In the genomic region with DNA sequence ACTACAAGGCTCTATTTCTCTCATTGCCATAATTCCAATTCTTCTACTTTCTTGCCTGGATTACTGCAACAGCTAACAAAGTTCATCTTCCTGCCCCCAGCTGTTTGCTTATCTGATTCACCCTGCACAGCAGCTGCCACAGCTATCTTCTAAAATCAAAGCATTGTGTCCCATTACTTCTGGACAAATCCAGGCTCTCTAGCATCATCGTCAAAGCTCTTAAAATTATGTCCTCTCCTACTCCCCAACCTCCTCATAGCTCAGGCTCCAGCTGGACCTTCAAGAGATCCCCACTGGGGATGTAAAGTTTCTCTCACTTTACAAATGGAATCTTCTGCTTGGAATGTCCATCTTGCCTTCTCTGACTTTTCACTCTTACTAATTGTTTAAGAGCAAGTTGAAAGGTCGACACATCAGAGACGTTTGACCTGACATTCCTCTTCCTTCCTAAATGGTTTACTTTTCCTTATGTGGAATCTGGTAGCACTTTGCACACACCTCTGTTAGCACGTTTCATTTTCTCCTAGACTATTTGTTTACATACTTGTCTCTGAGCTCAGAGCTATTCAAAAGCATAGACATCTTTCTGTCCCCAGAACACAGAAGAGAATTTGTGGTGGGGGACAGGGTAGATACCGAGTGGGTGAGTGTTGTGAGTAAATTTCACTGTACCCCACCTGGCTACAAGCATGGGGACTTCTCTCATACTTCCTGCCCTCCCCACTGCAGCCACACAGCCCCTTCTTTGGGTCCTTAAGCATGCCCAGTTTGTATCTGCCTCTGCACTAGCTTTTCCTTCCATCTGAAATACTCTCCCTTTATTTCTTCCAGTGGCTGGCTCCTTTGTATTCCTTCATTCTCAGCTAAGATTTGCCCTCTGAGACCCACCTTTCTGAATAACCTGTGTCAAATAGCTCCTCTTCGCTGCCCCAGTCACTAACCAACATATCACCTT, we compare ENCODE assay signal across 1 cellular context.
TF ChIP-seq lines count a peak whose summit lies in the region.

No MANE protein-coding gene starts in this region.

TF ChIP-seq in HepG2, 621 proteins besides CTCF, POLR2A, EP300 and RAD21 (continued from another document and continues in another):
- TF ChIP-seq, protein P1, sequence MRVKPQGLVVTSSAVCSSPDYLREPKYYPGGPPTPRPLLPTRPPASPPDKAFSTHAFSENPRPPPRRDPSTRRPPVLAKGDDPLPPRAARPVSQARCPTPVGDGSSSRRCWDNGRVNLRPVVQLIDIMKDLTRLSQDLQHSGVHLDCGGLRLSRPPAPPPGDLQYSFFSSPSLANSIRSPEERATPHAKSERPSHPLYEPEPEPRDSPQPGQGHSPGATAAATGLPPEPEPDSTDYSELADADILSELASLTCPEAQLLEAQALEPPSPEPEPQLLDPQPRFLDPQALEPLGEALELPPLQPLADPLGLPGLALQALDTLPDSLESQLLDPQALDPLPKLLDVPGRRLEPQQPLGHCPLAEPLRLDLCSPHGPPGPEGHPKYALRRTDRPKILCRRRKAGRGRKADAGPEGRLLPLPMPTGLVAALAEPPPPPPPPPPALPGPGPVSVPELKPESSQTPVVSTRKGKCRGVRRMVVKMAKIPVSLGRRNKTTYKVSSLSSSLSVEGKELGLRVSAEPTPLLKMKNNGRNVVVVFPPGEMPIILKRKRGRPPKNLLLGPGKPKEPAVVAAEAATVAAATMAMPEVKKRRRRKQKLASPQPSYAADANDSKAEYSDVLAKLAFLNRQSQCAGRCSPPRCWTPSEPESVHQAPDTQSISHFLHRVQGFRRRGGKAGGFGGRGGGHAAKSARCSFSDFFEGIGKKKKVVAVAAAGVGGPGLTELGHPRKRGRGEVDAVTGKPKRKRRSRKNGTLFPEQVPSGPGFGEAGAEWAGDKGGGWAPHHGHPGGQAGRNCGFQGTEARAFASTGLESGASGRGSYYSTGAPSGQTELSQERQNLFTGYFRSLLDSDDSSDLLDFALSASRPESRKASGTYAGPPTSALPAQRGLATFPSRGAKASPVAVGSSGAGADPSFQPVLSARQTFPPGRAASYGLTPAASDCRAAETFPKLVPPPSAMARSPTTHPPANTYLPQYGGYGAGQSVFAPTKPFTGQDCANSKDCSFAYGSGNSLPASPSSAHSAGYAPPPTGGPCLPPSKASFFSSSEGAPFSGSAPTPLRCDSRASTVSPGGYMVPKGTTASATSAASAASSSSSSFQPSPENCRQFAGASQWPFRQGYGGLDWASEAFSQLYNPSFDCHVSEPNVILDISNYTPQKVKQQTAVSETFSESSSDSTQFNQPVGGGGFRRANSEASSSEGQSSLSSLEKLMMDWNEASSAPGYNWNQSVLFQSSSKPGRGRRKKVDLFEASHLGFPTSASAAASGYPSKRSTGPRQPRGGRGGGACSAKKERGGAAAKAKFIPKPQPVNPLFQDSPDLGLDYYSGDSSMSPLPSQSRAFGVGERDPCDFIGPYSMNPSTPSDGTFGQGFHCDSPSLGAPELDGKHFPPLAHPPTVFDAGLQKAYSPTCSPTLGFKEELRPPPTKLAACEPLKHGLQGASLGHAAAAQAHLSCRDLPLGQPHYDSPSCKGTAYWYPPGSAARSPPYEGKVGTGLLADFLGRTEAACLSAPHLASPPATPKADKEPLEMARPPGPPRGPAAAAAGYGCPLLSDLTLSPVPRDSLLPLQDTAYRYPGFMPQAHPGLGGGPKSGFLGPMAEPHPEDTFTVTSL (CRISPR knock-in tag; IDR thresholded peaks at IDR 0.05; ENCODE audit: borderline replicate concordance) = peak; percentile 48; the same call in 1 of the 2 replicates
- TF ChIP-seq, protein P2, sequence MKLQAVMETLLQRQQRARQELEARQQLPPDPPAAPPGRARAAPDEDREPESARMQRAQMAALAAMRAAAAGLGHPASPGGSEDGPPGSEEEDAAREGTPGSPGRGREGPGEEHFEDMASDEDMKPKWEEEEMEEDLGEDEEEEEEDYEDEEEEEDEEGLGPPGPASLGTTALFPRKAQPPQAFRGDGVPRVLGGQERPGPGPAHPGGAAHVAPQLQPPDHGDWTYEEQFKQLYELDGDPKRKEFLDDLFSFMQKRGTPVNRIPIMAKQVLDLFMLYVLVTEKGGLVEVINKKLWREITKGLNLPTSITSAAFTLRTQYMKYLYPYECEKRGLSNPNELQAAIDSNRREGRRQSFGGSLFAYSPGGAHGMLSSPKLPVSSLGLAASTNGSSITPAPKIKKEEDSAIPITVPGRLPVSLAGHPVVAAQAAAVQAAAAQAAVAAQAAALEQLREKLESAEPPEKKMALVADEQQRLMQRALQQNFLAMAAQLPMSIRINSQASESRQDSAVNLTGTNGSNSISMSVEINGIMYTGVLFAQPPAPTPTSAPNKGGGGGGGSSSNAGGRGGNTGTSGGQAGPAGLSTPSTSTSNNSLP (IDR thresholded peaks at IDR 0.05; ENCODE audit: low read depth, low read length) = peak; percentile 72
- TF ChIP-seq NFYB (CRISPR knock-in tag; IDR thresholded peaks at IDR 0.05) = no peak
- no peak for TF ChIP-seq ZNF350 (CRISPR knock-in tag; IDR thresholded peaks at IDR 0.05; ENCODE audit: borderline replicate concordance, low read depth)
- TF ChIP-seq, protein P3, sequence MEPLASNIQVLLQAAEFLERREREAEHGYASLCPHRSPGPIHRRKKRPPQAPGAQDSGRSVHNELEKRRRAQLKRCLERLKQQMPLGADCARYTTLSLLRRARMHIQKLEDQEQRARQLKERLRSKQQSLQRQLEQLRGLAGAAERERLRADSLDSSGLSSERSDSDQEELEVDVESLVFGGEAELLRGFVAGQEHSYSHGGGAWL (CRISPR knock-in tag; IDR thresholded peaks at IDR 0.05) = no peak
- TF ChIP-seq SOX13 (IDR thresholded peaks at IDR 0.05) = no peak
- TF ChIP-seq SOX13 (CRISPR knock-in tag; conservative IDR thresholded peaks at IDR 0.05 in 1 of 2, IDR thresholded peaks at IDR 0.05 in 1 of 2) = peak in 1 of 2 experiments; percentile 69; a peak in 2 of 4 replicates
- peak; percentile 84 for TF ChIP-seq CEBPG (CRISPR knock-in tag; IDR thresholded peaks at IDR 0.05)
- TF ChIP-seq CBX2 (IDR thresholded peaks at IDR 0.05; ENCODE audit: low read depth, low read length) = no peak
- no peak for TF ChIP-seq CBX2 (CRISPR knock-in tag; IDR thresholded peaks at IDR 0.05; ENCODE audit: low read depth)
- TF ChIP-seq SMC3 (IDR thresholded peaks at IDR 0.05; ENCODE audit: low read length) = no peak
- TF ChIP-seq RFX5 (IDR thresholded peaks at IDR 0.05; ENCODE audit: low read depth, low read length) = no peak
- TF ChIP-seq ZNF3 (CRISPR knock-in tag; IDR thresholded peaks at IDR 0.05) = no peak
- no peak for TF ChIP-seq XBP1 (CRISPR knock-in tag; IDR thresholded peaks at IDR 0.05)
- TF ChIP-seq, protein P4, sequence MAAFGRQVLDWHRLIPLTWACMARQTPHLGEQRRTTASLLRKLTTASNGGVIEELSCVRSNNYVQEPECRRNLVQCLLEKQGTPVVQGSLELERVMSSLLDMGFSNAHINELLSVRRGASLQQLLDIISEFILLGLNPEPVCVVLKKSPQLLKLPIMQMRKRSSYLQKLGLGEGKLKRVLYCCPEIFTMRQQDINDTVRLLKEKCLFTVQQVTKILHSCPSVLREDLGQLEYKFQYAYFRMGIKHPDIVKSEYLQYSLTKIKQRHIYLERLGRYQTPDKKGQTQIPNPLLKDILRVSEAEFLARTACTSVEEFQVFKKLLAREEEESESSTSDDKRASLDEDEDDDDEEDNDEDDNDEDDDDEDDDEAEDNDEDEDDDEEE (CRISPR knock-in tag; IDR thresholded peaks at IDR 0.05) = 0 out of 2 replicates have a peak, but pooled peaks have one; percentile 46
- no peak for TF ChIP-seq ZBTB38 (CRISPR knock-in tag; IDR thresholded peaks at IDR 0.05)
- TF ChIP-seq, protein P5, sequence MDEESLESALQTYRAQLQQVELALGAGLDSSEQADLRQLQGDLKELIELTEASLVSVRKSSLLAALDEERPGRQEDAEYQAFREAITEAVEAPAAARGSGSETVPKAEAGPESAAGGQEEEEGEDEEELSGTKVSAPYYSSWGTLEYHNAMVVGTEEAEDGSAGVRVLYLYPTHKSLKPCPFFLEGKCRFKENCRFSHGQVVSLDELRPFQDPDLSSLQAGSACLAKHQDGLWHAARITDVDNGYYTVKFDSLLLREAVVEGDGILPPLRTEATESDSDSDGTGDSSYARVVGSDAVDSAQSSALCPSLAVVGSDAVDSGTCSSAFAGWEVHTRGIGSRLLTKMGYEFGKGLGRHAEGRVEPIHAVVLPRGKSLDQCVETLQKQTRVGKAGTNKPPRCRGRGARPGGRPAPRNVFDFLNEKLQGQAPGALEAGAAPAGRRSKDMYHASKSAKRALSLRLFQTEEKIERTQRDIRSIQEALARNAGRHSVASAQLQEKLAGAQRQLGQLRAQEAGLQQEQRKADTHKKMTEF (CRISPR knock-in tag; IDR thresholded peaks at IDR 0.05) = peak; percentile 34; the same call in 1 of the 2 replicates
- TF ChIP-seq POLR2G (IDR thresholded peaks at IDR 0.05; ENCODE audit: low read depth, low read length) = no peak
- TF ChIP-seq RCOR2 (CRISPR knock-in tag; IDR thresholded peaks at IDR 0.05) = no peak
- TF ChIP-seq, protein P6, sequence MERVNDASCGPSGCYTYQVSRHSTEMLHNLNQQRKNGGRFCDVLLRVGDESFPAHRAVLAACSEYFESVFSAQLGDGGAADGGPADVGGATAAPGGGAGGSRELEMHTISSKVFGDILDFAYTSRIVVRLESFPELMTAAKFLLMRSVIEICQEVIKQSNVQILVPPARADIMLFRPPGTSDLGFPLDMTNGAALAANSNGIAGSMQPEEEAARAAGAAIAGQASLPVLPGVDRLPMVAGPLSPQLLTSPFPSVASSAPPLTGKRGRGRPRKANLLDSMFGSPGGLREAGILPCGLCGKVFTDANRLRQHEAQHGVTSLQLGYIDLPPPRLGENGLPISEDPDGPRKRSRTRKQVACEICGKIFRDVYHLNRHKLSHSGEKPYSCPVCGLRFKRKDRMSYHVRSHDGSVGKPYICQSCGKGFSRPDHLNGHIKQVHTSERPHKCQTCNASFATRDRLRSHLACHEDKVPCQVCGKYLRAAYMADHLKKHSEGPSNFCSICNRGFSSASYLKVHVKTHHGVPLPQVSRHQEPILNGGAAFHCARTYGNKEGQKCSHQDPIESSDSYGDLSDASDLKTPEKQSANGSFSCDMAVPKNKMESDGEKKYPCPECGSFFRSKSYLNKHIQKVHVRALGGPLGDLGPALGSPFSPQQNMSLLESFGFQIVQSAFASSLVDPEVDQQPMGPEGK (CRISPR knock-in tag; IDR thresholded peaks at IDR 0.05) = 0 out of 2 replicates have a peak, but pooled peaks have one; percentile 16
- TF ChIP-seq SOX5 (CRISPR knock-in tag; IDR thresholded peaks at IDR 0.05; ENCODE audit: borderline replicate concordance) = peak; percentile 41; the same call in 1 of the 2 replicates
- TF ChIP-seq ATM (IDR thresholded peaks at IDR 0.05; ENCODE audit: borderline replicate concordance) = no peak
- TF ChIP-seq NAIF1 (CRISPR knock-in tag; IDR thresholded peaks at IDR 0.05; ENCODE audit: borderline replicate concordance) = no peak
- no peak for TF ChIP-seq RBM22 (optimal IDR thresholded peaks at IDR 0.05; ENCODE audit: low read length)
- no peak for TF ChIP-seq BRCA1 (CRISPR knock-in tag; IDR thresholded peaks at IDR 0.05)
- TF ChIP-seq DNMT3B (CRISPR knock-in tag; conservative IDR thresholded peaks at IDR 0.05) = no peak
- TF ChIP-seq MLLT10 (CRISPR knock-in tag; IDR thresholded peaks at IDR 0.05) = no peak
- TF ChIP-seq ZNF460 (CRISPR knock-in tag; IDR thresholded peaks at IDR 0.05; ENCODE audit: borderline replicate concordance) = no peak
- no peak for TF ChIP-seq ZNF331 (CRISPR knock-in tag; IDR thresholded peaks at IDR 0.05)
- no peak for TF ChIP-seq GABPA (IDR thresholded peaks at IDR 0.05; ENCODE audit: low read depth, low read length)
- TF ChIP-seq GABPA (CRISPR knock-in tag; IDR thresholded peaks at IDR 0.05; ENCODE audit: low read depth) = no peak
- TF ChIP-seq, protein P7, sequence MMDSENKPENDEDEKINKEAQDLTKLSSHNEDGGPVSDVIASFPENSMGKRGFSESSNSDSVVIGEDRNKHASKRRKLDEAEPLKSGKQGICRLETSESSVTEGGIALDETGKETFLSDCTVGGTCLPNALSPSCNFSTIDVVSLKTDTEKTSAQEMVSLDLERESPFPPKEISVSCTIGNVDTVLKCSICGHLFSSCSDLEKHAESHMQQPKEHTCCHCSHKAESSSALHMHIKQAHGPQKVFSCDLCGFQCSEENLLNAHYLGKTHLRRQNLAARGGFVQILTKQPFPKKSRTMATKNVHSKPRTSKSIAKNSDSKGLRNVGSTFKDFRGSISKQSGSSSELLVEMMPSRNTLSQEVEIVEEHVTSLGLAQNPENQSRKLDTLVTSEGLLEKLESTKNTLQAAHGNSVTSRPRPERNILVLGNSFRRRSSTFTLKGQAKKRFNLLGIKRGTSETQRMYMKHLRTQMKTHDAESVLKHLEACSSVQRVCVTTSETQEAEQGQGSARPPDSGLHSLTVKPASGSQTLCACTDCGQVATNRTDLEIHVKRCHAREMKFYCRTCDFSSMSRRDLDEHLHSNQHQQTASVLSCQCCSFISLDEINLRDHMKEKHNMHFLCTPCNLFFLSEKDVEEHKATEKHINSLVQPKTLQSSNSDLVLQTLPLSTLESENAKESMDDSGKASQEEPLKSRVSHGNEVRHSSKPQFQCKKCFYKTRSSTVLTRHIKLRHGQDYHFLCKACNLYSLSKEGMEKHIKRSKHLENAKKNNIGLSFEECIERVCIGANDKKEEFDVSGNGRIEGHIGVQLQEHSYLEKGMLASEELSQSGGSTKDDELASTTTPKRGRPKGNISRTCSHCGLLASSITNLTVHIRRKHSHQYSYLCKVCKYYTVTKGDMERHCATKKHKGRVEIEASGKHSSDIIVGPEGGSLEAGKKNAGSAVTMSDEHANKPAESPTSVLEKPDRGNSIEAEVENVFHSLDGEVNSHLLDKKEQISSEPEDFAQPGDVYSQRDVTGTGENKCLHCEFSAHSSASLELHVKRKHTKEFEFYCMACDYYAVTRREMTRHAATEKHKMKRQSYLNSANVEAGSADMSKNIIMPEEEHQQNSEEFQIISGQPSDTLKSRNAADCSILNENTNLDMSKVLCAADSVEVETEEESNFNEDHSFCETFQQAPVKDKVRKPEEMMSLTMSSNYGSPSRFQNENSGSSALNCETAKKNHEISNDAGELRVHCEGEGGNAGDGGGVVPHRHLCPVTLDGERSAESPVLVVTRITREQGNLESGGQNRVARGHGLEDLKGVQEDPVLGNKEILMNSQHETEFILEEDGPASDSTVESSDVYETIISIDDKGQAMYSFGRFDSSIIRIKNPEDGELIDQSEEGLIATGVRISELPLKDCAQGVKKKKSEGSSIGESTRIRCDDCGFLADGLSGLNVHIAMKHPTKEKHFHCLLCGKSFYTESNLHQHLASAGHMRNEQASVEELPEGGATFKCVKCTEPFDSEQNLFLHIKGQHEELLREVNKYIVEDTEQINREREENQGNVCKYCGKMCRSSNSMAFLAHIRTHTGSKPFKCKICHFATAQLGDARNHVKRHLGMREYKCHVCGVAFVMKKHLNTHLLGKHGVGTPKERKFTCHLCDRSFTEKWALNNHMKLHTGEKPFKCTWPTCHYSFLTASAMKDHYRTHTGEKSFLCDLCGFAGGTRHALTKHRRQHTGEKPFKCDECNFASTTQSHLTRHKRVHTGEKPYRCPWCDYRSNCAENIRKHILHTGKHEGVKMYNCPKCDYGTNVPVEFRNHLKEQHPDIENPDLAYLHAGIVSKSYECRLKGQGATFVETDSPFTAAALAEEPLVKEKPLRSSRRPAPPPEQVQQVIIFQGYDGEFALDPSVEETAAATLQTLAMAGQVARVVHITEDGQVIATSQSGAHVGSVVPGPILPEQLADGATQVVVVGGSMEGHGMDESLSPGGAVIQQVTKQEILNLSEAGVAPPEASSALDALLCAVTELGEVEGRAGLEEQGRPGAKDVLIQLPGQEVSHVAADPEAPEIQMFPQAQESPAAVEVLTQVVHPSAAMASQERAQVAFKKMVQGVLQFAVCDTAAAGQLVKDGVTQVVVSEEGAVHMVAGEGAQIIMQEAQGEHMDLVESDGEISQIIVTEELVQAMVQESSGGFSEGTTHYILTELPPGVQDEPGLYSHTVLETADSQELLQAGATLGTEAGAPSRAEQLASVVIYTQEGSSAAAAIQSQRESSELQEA (CRISPR knock-in tag; IDR thresholded peaks at IDR 0.05; ENCODE audit: not compliant biosample characterization) = no peak
- peak; percentile 28; the same call in 1 of the 2 replicates for TF ChIP-seq ISL2 (CRISPR knock-in tag; IDR thresholded peaks at IDR 0.05)
- TF ChIP-seq ZKSCAN8 (CRISPR knock-in tag; IDR thresholded peaks at IDR 0.05; ENCODE audit: borderline replicate concordance) = no peak; the same call in 1 of the 2 replicates
- TF ChIP-seq NFE2L2 (IDR thresholded peaks at IDR 0.05; ENCODE audit: low read length) = no peak
- peak; percentile 11; the same call in 1 of the 2 replicates for TF ChIP-seq POGZ (CRISPR knock-in tag; IDR thresholded peaks at IDR 0.05)
